7 cellular contexts compared by ENCODE assay signal in the genomic region with DNA sequence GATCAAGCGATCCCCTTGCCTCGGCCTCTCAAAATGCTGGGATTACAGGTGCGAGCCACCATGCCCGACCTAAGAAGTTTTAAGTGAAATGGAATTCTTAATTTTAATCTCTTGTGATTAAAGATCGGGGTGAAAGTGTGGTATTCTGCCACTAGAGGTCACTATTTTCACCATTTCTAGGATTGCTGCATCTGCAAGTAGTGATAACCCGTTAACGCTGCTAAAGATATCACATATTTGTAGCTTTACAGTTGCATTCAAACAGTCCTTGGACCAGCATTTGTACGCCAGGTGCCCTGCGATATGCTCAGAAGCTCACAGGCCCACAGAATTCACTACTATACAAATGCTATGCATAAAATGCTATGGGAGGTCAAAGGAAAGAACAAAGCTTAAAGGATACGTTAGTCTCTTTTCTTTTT. TPM values are rescaled to one million over a fixed set of nuclear protein-coding genes. Genes with fewer than 3 reads are reported as not detected.
A peak's percentile ranks its signal among the peaks of the same experiment; 100 is the strongest.
DNase-seq lines count a peak whose midpoint lies in the region; ATAC-seq and TF ChIP-seq lines count a peak whose summit lies in the region.

No MANE protein-coding gene starts in this region.

- H3K27ac ChIP-seq in DOHH2 (ENCODE audit: low read depth, low read length) = no peak overlapping the region
- no peak overlapping the region for H3K27ac ChIP-seq in lung (ENCODE audit: low read depth in 1 of 2, low read length in 1 of 2)

- ATAC-seq in lung (ENCODE audit: insufficient read depth, low FRiP score) (peak; percentile 58), HG03442 (IDR thresholded peaks at IDR 0.05; ENCODE audit: unreplicated experiment) (no peak), GM19035 (IDR thresholded peaks at IDR 0.05; ENCODE audit: unreplicated experiment) (no peak)

- H3K36me3 Mint-ChIP-seq in chondrocyte (ENCODE audit: low read depth) = no peaks in the 10 kb centered on the region

- 17 to 28% methylated on average over 10 of the region's 10 CpGs for WGBS in lung, 2 donors

- H3K27me3 Mint-ChIP-seq in chondrocyte (ENCODE audit: low read depth) = no peaks in the 10 kb centered on the region

- no peaks in the 10 kb centered on the region for H3K36me3 ChIP-seq in DOHH2 (ENCODE audit: control insufficient read depth, low read length)
- H3K36me3 ChIP-seq in lung (ENCODE audit: control insufficient read depth in 2 of 2, insufficient read depth in 2 of 2, low read length in 2 of 2) = no peaks in the 10 kb centered on the region

- H3K9me3 Mint-ChIP-seq in chondrocyte (ENCODE audit: low read depth) = no peaks in the 10 kb centered on the region

- peaks cover 2% of the 10 kb centered on the region for H3K4me1 Mint-ChIP-seq in chondrocyte (ENCODE audit: low read depth)

- no peak overlapping the region for H3K4me3 Mint-ChIP-seq in chondrocyte (ENCODE audit: unreplicated experiment)

- H3K4me1 ChIP-seq in DOHH2 (ENCODE audit: control insufficient read depth, low read length) (peaks cover 5% of the 10 kb centered on the region), lung (ENCODE audit: control insufficient read depth in 2 of 2, insufficient read depth in 2 of 2, low read length in 2 of 2) (no peaks in the 10 kb centered on the region)

- no peak overlapping the region for H3K27ac Mint-ChIP-seq in chondrocyte (ENCODE audit: unreplicated experiment)

- H3K4me3 ChIP-seq in DOHH2 (ENCODE audit: low read length) (no peak overlapping the region), lung (no peak overlapping the region)

- peak; percentile 81 for TF ChIP-seq CTCF in DOHH2 (IDR thresholded peaks at IDR 0.05; ENCODE audit: low read depth, low read length, poor library complexity, severe bottlenecking)
- peak; percentile 90 for TF ChIP-seq CTCF in chondrocyte (IDR thresholded peaks at IDR 0.05)
- peak; percentile 53 for TF ChIP-seq CTCF in lung (IDR thresholded peaks at IDR 0.05; ENCODE audit: control extremely low read depth, extremely low read depth)

- no peaks in the 10 kb centered on the region for H3K79me2 ChIP-seq in DOHH2 (ENCODE audit: control insufficient read depth, low read length)

- DNase-seq in HuH-7 (ENCODE audit: low spot score) (peak; percentile 51), OCI-M1 (lab: John Stamatoyannopoulos, UW) (peak; percentile 87), chondrocyte (ENCODE audit: low spot score) (peak; percentile 19), lung (ENCODE audit: low spot score) (no peak)

- H3K9me3 ChIP-seq in DOHH2 (ENCODE audit: control insufficient read depth, insufficient read depth, low read length) (no peaks in the 10 kb centered on the region), lung (ENCODE audit: control insufficient read depth in 2 of 2, insufficient read depth in 1 of 2, low read length in 1 of 2) (no peaks in the 10 kb centered on the region)

- H3K9me2 ChIP-seq in DOHH2 (replicated peaks; ENCODE audit: control insufficient read depth, low read length) = no peaks in the 10 kb centered on the region

- peak overlapping the region; percentile 6; the same call in 1 of the 2 replicates for H3K4me2 ChIP-seq in DOHH2 (ENCODE audit: low read length)

- H3F3A ChIP-seq in DOHH2 (ENCODE audit: control insufficient read depth, insufficient read depth) = no peaks in the 10 kb centered on the region

- no peaks in the 10 kb centered on the region for H4K20me1 ChIP-seq in DOHH2 (ENCODE audit: control insufficient read depth, insufficient read depth, low read depth, low read length)

- H3K27me3 ChIP-seq in DOHH2 (ENCODE audit: control insufficient read depth, low read length) (no peaks in the 10 kb centered on the region), lung (ENCODE audit: control insufficient read depth, insufficient read depth) (no peaks in the 10 kb centered on the region)

RNA-seq across cellular contexts. Expression of gene CCDC62, which starts 19.3 kb away (rescaled TPM):
- total RNA-seq in chondrocyte (0.30 to 0.63 TPM (median 0.62 TPM) in 3 replicates), lung (under 1 TPM; 0.37 to 0.97 TPM)
- polyA plus RNA-seq in lung = under 1 TPM; 0.08 to 0.14 TPM

RNA-seq across cellular contexts. Expression of gene DENR, which starts 41.1 kb away (rescaled TPM):
- total RNA-seq in chondrocyte (46.3 to 57.6 TPM (median 49.6 TPM) in 3 replicates), lung (10 to 100 TPM; 31.3 to 40.2 TPM)
- 10 to 100 TPM; 19.5 to 19.9 TPM for polyA plus RNA-seq in lung

RNA-seq across cellular contexts. Expression of gene HIP1R, which starts 41.6 kb away (rescaled TPM):
- total RNA-seq in chondrocyte = 13.8 to 14.1 TPM (median 13.8 TPM) in 3 replicates
- 10 to 100 TPM; 33.8 to 56.3 TPM for total RNA-seq in lung
- polyA plus RNA-seq in lung = 10 to 100 TPM; 34.5 to 36.3 TPM
